8 cellular contexts compared by ENCODE assay signal in genomic region chr1:75786901-75787455, GRCh38. TPM values are rescaled to one million over a fixed set of nuclear protein-coding genes. Genes with fewer than 3 reads are reported as not detected.
DNase-seq lines count a peak whose midpoint lies in the region; ATAC-seq and TF ChIP-seq lines count a peak whose summit lies in the region.

No MANE protein-coding gene starts in this region.

- peaks cover 49% of the 10 kb centered on the region for H3K4me1 ChIP-seq in CD8-positive, alpha-beta T cell (ENCODE audit: insufficient read depth, low read length)
- H3K4me1 ChIP-seq in OCI-LY3 (ENCODE audit: low read length) (peaks cover 20% of the 10 kb centered on the region), neuronal stem cell (ENCODE audit: control insufficient read depth in 2 of 2, insufficient read depth in 1 of 2, low read depth in 1 of 2, low read length in 2 of 2) (peaks cover 2 to 14% of the 10 kb centered on the region in 2 donors)

- no peak for DNase-seq in CD8-positive, alpha-beta T cell
- DNase-seq in endothelial cell (ENCODE audit: low spot score) = no peak
- DNase-seq in neuronal stem cell (ENCODE audit: low spot score) = no peak
- DNase-seq in SIG-M5 treated with dmso at 0.1 percent for 504 hours (lab: John Stamatoyannopoulos, UW; ENCODE audit: unreplicated experiment) = no peak

- H3K9me3 ChIP-seq in CD8-positive, alpha-beta T cell (ENCODE audit: low read length) = no peaks in the 10 kb centered on the region
- H3K9me3 ChIP-seq in OCI-LY3 (ENCODE audit: insufficient read depth, low read length) = no peaks in the 10 kb centered on the region
- no peaks in the 10 kb centered on the region for H3K9me3 ChIP-seq in neuronal stem cell (replicated peaks in 1 of 2; ENCODE audit: control insufficient read depth in 2 of 2, insufficient read depth in 1 of 2, low read depth in 1 of 2, low read length in 2 of 2)

- H3K4ac ChIP-seq in neuronal stem cell (ENCODE audit: low read length) = no peak overlapping the region

- H3K27me3 ChIP-seq in CD8-positive, alpha-beta T cell (ENCODE audit: insufficient read depth, low read length) = no peaks in the 10 kb centered on the region
- no peaks in the 10 kb centered on the region for H3K27me3 ChIP-seq in OCI-LY3 (ENCODE audit: low read depth, low read length)
- H3K27me3 ChIP-seq in neuronal stem cell (ENCODE audit: control insufficient read depth in 3 of 3, insufficient read depth in 3 of 3, low read depth in 1 of 3, low read length in 3 of 3) = no peaks in the 10 kb centered on the region

- no peak overlapping the region for H2BK12ac ChIP-seq in neuronal stem cell (ENCODE audit: low read length)

- H2BK5ac ChIP-seq in neuronal stem cell (ENCODE audit: low read length) = no peak overlapping the region

- H4K20me1 ChIP-seq in OCI-LY3 (ENCODE audit: insufficient read depth, low read length) = peaks cover 43% of the 10 kb centered on the region

- no peak overlapping the region for H2AK5ac ChIP-seq in neuronal stem cell (ENCODE audit: low read depth, low read length)

- H3K79me1 ChIP-seq in neuronal stem cell (ENCODE audit: low read depth, low read length) = no peaks in the 10 kb centered on the region

- intact Hi-C loops in CD8-positive, alpha-beta T cell (cut with DNase I, micrococcal nuclease) = loop anchor here (1.0 to 5.0 kb wide), 8 partner anchors 62 to 1992 kb away; partner anchors contain the start of genes FPGT (in 2 of the 2), LRRIQ3 (in 2 of the 2), ZZZ3 (in 2 of the 2) and ACADM (in 1 of the 2)

- no CpG with 5 or more reads among the region's 10 CpGs for WGBS in neuronal stem cell (ENCODE audit: extremely low coverage in 2 of 2, insufficient read length in 2 of 2, insufficient replicate concordance in 1 of 2), 2 donors

- no peak for ATAC-seq in CD8-positive, alpha-beta T cell
- no peak for ATAC-seq in HG03108 (IDR thresholded peaks at IDR 0.05; ENCODE audit: unreplicated experiment)
- ATAC-seq in GM19351 (IDR thresholded peaks at IDR 0.05; ENCODE audit: unreplicated experiment) = no peak
- ATAC-seq in HG02870 (IDR thresholded peaks at IDR 0.05; ENCODE audit: unreplicated experiment) = no peak

- no peak overlapping the region for H2BK120ac ChIP-seq in neuronal stem cell (ENCODE audit: low read depth, low read length)

- H3K4me2 ChIP-seq in OCI-LY3 (ENCODE audit: low read length) (peak overlapping the region; percentile 99), neuronal stem cell (ENCODE audit: insufficient read depth, low read length, poor library complexity, severe bottlenecking) (peak overlapping the region; percentile 39)

- H3K36me3 ChIP-seq in CD8-positive, alpha-beta T cell (ENCODE audit: insufficient read depth, low read length) = peaks cover 28% of the 10 kb centered on the region
- H3K36me3 ChIP-seq in OCI-LY3 (replicated peaks; ENCODE audit: low read depth, low read length) (peaks cover 50% of the 10 kb centered on the region), neuronal stem cell (replicated peaks in 1 of 2; ENCODE audit: control insufficient read depth in 2 of 2, insufficient read depth in 2 of 2, low read length in 2 of 2) (peaks cover 6 to 50% of the 10 kb centered on the region in 2 donors)

- no peak for TF ChIP-seq CTCF in CD8-positive, alpha-beta T cell (IDR thresholded peaks at IDR 0.05)
- TF ChIP-seq CTCF in OCI-LY3 (IDR thresholded peaks at IDR 0.05; ENCODE audit: low read depth, low read length) (no peak), endothelial cell (IDR thresholded peaks at IDR 0.05; ENCODE audit: unreplicated experiment) (no peak)

- no peaks in the 10 kb centered on the region for H3K27me3 Mint-ChIP-seq in CD8-positive, alpha-beta T cell (ENCODE audit: low read depth)
- peaks cover 7% of the 10 kb centered on the region for H3K27me3 Mint-ChIP-seq in endothelial cell (ENCODE audit: unreplicated experiment)

- H3K27ac ChIP-seq in CD8-positive, alpha-beta T cell (ENCODE audit: low read depth, low read length) = peak overlapping the region; percentile 69
- H3K27ac ChIP-seq in OCI-LY3 (ENCODE audit: low read length) (peak overlapping the region; percentile 98), neuronal stem cell (replicated peaks; ENCODE audit: low read length) (no peak overlapping the region)

- peak overlapping the region; percentile 73 for H3K4me3 ChIP-seq in CD8-positive, alpha-beta T cell (ENCODE audit: low read depth, low read length)
- H3K4me3 ChIP-seq in OCI-LY3 (ENCODE audit: low read length) (peak overlapping the region; percentile 92), neuronal stem cell (ENCODE audit: low read length in 2 of 2) (peak overlapping the region; percentile 71 to 78)

- H4K8ac ChIP-seq in neuronal stem cell (ENCODE audit: low read depth, low read length) = no peak overlapping the region

- H3K23ac ChIP-seq in neuronal stem cell (ENCODE audit: low read depth, low read length, poor library complexity) = no peak overlapping the region

- peak overlapping the region; percentile 96 for H3K4me3 Mint-ChIP-seq in CD8-positive, alpha-beta T cell
- H3K4me3 Mint-ChIP-seq in endothelial cell (ENCODE audit: unreplicated experiment) = peak overlapping the region; percentile 99

- no peaks in the 10 kb centered on the region for H3K9me3 Mint-ChIP-seq in CD8-positive, alpha-beta T cell
- H3K9me3 Mint-ChIP-seq in endothelial cell (ENCODE audit: unreplicated experiment) = no peaks in the 10 kb centered on the region

- H4K91ac ChIP-seq in neuronal stem cell (ENCODE audit: low read depth, low read length, poor library complexity) = no peak overlapping the region

- H3K4me1 Mint-ChIP-seq in CD8-positive, alpha-beta T cell (ENCODE audit: low read depth) = peaks cover 65% of the 10 kb centered on the region
- peaks cover 30% of the 10 kb centered on the region for H3K4me1 Mint-ChIP-seq in endothelial cell (ENCODE audit: unreplicated experiment)

- POLR2A ChIA-PET in CD8-positive, alpha-beta T cell (lab: Charles Lee) = interaction anchor here (0.8 to 2.7 kb wide), 4 partner anchors 9 to 41 kb away, joined by 3 to 17 read pairs (median 4); partner anchors contain the start of gene MSH4

- no peak overlapping the region for H2BK15ac ChIP-seq in neuronal stem cell (ENCODE audit: low read length)

- H3K9ac ChIP-seq in OCI-LY3 (ENCODE audit: low read length) (peak overlapping the region; percentile 99), neuronal stem cell (ENCODE audit: low read depth, low read length, poor library complexity) (no peak overlapping the region)

- no peak overlapping the region for H2AFZ ChIP-seq in OCI-LY3 (ENCODE audit: low read depth, low read length)
- no peak overlapping the region for H2AFZ ChIP-seq in neuronal stem cell (ENCODE audit: low read length)

- H3K14ac ChIP-seq in neuronal stem cell (ENCODE audit: low read length) = no peak overlapping the region

- H3K79me2 ChIP-seq in OCI-LY3 (ENCODE audit: low read length) = peaks cover 66% of the 10 kb centered on the region

- no peak overlapping the region for H3K18ac ChIP-seq in neuronal stem cell (ENCODE audit: low read length)

- peak overlapping the region; percentile 97 for H3K27ac Mint-ChIP-seq in CD8-positive, alpha-beta T cell
- H3K27ac Mint-ChIP-seq in endothelial cell (ENCODE audit: unreplicated experiment) = peak overlapping the region; percentile 18

- CTCF ChIA-PET in CD8-positive, alpha-beta T cell (lab: Charles Lee) = no interaction called here

- peaks cover 54% of the 10 kb centered on the region for H3K36me3 Mint-ChIP-seq in CD8-positive, alpha-beta T cell
- peaks cover 9% of the 10 kb centered on the region for H3K36me3 Mint-ChIP-seq in endothelial cell (ENCODE audit: low read depth, unreplicated experiment)

RNA-seq across cellular contexts. Expression of gene RABGGTB, which starts 0.9 kb away (rescaled TPM):
- 100 to 1,000 TPM; 186 to 193 TPM for total RNA-seq in CD8-positive, alpha-beta T cell
- total RNA-seq in endothelial cell (ENCODE audit: unreplicated experiment) = 49.2 TPM
- polyA plus RNA-seq in neuronal stem cell (2013, experiment 1 of 2) = 31.5 TPM
- 31.7 TPM for polyA plus RNA-seq in neuronal stem cell (2013, experiment 2 of 2)

RNA-seq across cellular contexts. Expression of gene MSH4, which starts 9.7 kb away (rescaled TPM):
- total RNA-seq in CD8-positive, alpha-beta T cell = under 1 TPM in 1 of 2 experiments, not detected in 1; 0.08 TPM
- total RNA-seq in endothelial cell (ENCODE audit: unreplicated experiment) = 0.44 TPM
- polyA plus RNA-seq in neuronal stem cell (2013, experiment 1 of 2) = not detected
- polyA plus RNA-seq in neuronal stem cell (2013, experiment 2 of 2) = 0.01 TPM
